In the genomic region with DNA sequence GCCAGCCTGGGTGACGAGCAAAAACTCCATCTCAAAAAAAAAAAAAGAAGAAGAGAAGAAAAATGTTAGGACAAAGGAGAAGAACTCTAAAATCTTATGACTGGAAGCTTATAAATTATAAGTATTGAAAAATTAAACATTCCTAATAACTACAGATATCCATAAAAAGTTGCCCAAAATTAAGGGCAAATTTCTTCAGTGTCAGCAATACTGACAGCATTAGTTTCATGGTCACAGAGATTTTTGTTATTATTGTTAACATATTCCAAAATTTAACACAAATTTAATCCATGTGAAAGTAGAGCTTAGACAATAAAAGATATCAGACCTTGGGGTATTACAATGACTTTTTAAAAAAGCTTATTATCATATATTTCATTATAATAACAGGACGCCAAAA, we compare ENCODE assay signal across 28 cellular contexts.
"Had no signal": no experiment of that assay in that cellular context is flagged by ENCODE, and none has a peak within 500 bp of the region (broad histone marks: within the 10 kb centered on the region; RNA-seq: fewer than 3 reads in every experiment).

No MANE protein-coding gene starts in this region.

- H3K4me3 ChIP-seq: neural progenitor cell, ovary, psoas muscle, skin epidermis, smooth muscle cell, spleen, stomach, thoracic aorta, thyroid gland, tibial nerve, upper lobe of left lung, vagina had no signal

- H3K4me2 ChIP-seq: neural progenitor cell, smooth muscle cell had no signal

- H2AFZ ChIP-seq: neural progenitor cell, parathyroid adenoma had no signal

- H3K36me3 ChIP-seq: neural progenitor cell, ovary, spleen, stomach, thoracic aorta, thyroid gland, upper lobe of left lung, vagina had no signal

- H3K9me3 ChIP-seq: ovary, psoas muscle, spleen, stomach, thoracic aorta, thyroid gland, tibial nerve, upper lobe of left lung, vagina had no signal

- FAIRE-seq: urothelium cell line had no signal

- H3K27me3 ChIP-seq: ovary had no signal

- H3K4me1 ChIP-seq: parathyroid adenoma had no signal

- H3K27ac ChIP-seq: neural progenitor cell, ovary, parathyroid adenoma, psoas muscle, skin epidermis, spleen, stomach, thoracic aorta, thyroid gland, tibial nerve, upper lobe of left lung, vagina had no signal

- H3K79me2 ChIP-seq: parathyroid adenoma had no signal

- DNase-seq: naive thymus-derived CD4-positive, alpha-beta T cell; natural killer cell; occipital lobe; ovary; posterior cingulate gyrus; psoas muscle; right cardiac atrium; spleen; stimulated activated CD4-positive, alpha-beta T cell treated with anti-CD3 and anti-CD28 coated beads, Interleukin-12 subunit alpha, Interleukin-12 subunit beta, amount 100 ng/mL, for 4 hours; stimulated activated CD4-positive, alpha-beta T cell treated with anti-CD3 and anti-CD28 coated beads, Interleukin-2, amount 100 ng/mL, for 24 hours; stimulated activated CD4-positive, alpha-beta T cell treated with anti-CD3 and anti-CD28 coated beads, Interleukin-2, amount 100 ng/mL, for 48 hours; stimulated activated CD4-positive, alpha-beta T cell treated with anti-CD3 and anti-CD28 coated beads, Interleukin-4, amount 100 ng/mL, for 24 hours; stimulated activated naive B cell treated with anti-CD40 and anti-IgM and Interleukin-4, amounts not matched to agents 10 μg/mL and 1 μg/mL and 100 μg/mL, for 72 hours; stimulated activated naive CD4-positive, alpha-beta T cell treated with Interleukin-2 at 50 U/mL for 16 hours; stomach; thyroid gland; trophoblast cell; upper lobe of left lung had no signal

- H3K9ac ChIP-seq: neural progenitor cell, parathyroid adenoma had no signal

- ATAC-seq: naive thymus-derived CD4-positive, alpha-beta T cell; natural killer cell; psoas muscle; right cardiac atrium; sciatic nerve; stimulated activated effector memory CD8-positive, alpha-beta T cell treated with anti-CD3 and anti-CD28 coated beads, Interleukin-12 subunit alpha, Interleukin-12 subunit beta, amount 100 ng/mL, for 72 hours; stimulated activated naive B cell treated with anti-CD40 and anti-IgM and Interleukin-4, amounts not matched to agents 10 μg/mL and 1 μg/mL and 100 μg/mL, for 72 hours had no signal
